In genomic region chr2:27539649-27540048, GRCh38 we compare ENCODE assay signal across 13 cellular contexts. TPM values are rescaled to one million over a fixed set of nuclear protein-coding genes. Genes with fewer than 3 reads are reported as not detected.
"Had no signal": no experiment of that assay in that cellular context is flagged by ENCODE, and none has a peak within 500 bp of the region (broad histone marks: within the 10 kb centered on the region; RNA-seq: fewer than 3 reads in every experiment).

No MANE protein-coding gene starts in this region.

RNA-seq across cellular contexts. Expression of gene GCKR, which starts 43.0 kb away (rescaled TPM):
- total RNA-seq: activated B cell treated with CpG ODN at 0.5 μM for 24 hours; activated CD4-positive, alpha-beta memory T cell treated with anti-CD3 and anti-CD28 coated beads for 36 hours; activated CD4-positive, alpha-beta memory T cell treated with anti-CD3 and anti-CD28 coated beads, Interleukin-2, amount 10 ng/mL, durations not matched to agents 7 days and 5 days; activated CD4-positive, alpha-beta T cell treated with anti-CD3 and anti-CD28 coated beads for 36 hours; activated CD4-positive, alpha-beta T cell treated with anti-CD3 and anti-CD28 coated beads, Interleukin-2, amount 10 ng/mL, durations not matched to agents 24 days and 14 days; activated CD4-positive, alpha-beta T cell treated with anti-CD3 and anti-CD28 coated beads, Interleukin-2, amount 10 ng/mL, durations not matched to agents 7 days and 5 days; activated CD8-positive, alpha-beta memory T cell treated with anti-CD3 and anti-CD28 coated beads for 36 hours; activated CD8-positive, alpha-beta memory T cell treated with anti-CD3 and anti-CD28 coated beads, Interleukin-2, amount 10 ng/mL, durations not matched to agents 7 days and 5 days; activated CD8-positive, alpha-beta T cell treated with anti-CD3 and anti-CD28 coated beads for 36 hours; activated CD8-positive, alpha-beta T cell treated with anti-CD3 and anti-CD28 coated beads, Interleukin-2, amount 10 ng/mL, durations not matched to agents 7 days and 5 days; T-helper 1 cell treated with Interleukin-12 subunit alpha and Interleukin-12 subunit beta and Interleukin-4 antibody, amounts not matched to agents 30 ng/mL and 1 ng/mL, for 36 hours; T-helper 17 cell; T-helper 2 cell treated with Interferon-gamma antibody and Interleukin-4, amounts not matched to agents 100 ng/mL and 5 ng/mL, for 36 hours had no signal

RNA-seq across cellular contexts. Expression of gene FNDC4, which starts 44.6 kb away (rescaled TPM):
- total RNA-seq: activated B cell treated with CpG ODN at 0.5 μM for 24 hours; activated CD4-positive, alpha-beta memory T cell treated with anti-CD3 and anti-CD28 coated beads, Interleukin-2, amount 10 ng/mL, durations not matched to agents 7 days and 5 days; activated CD4-positive, alpha-beta T cell treated with anti-CD3 and anti-CD28 coated beads for 36 hours; activated CD4-positive, alpha-beta T cell treated with anti-CD3 and anti-CD28 coated beads, Interleukin-2, amount 10 ng/mL, durations not matched to agents 24 days and 14 days; activated CD4-positive, alpha-beta T cell treated with anti-CD3 and anti-CD28 coated beads, Interleukin-2, amount 10 ng/mL, durations not matched to agents 7 days and 5 days; activated CD8-positive, alpha-beta memory T cell treated with anti-CD3 and anti-CD28 coated beads for 36 hours; activated CD8-positive, alpha-beta T cell treated with anti-CD3 and anti-CD28 coated beads for 36 hours; activated CD8-positive, alpha-beta T cell treated with anti-CD3 and anti-CD28 coated beads, Interleukin-2, amount 10 ng/mL, durations not matched to agents 7 days and 5 days; T-helper 1 cell treated with Interleukin-12 subunit alpha and Interleukin-12 subunit beta and Interleukin-4 antibody, amounts not matched to agents 30 ng/mL and 1 ng/mL, for 36 hours; T-helper 17 cell; T-helper 2 cell treated with Interferon-gamma antibody and Interleukin-4, amounts not matched to agents 100 ng/mL and 5 ng/mL, for 36 hours had no signal
